1 cellular context compared by ENCODE assay signal in the genomic region with DNA sequence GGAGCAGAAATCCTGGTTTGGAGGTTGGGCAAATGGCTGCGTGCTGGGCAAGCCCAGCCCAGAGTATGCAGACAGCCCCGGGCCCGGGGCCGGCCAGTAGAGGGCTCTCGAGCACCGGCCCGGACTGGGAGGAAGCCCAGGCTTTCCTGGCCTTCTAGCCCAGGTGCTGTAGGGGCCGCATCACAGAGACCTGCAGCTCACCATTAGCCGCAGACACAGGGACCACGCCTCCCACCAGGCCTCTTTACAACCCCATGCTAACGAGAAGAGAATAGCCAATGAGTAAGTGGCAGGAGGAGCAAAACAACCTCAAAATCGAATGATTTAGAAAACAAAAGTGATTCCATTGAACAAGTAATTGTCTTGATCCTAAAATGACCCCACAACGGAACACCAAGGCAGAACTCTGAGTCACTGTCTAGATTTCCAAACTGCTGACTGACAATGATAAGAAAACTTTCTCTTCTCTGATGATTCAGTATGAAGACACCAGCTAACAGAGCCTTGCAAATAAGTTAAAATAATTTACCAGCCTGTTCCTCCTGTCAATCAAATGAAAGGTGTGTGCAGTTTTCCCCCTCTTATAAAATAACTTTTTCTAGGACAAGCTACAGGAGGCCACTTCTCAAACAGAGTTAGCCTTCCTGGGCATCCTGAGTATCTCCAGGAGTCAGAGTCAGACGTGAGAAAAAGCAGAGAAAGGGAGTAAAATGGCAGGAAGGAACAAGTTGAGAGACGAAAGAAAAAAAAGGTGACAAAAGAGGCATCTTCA.
A peak's percentile ranks its signal among the peaks of the same experiment; 100 is the strongest.
TF ChIP-seq lines count a peak whose summit lies in the region.

No MANE protein-coding gene starts in this region.

TF ChIP-seq in K562, 482 proteins besides CTCF, POLR2A, EP300 and RAD21 (continued from another document):
- TF ChIP-seq PBX2 (CRISPR knock-in tag; IDR thresholded peaks at IDR 0.05; ENCODE audit: low read depth): no peak
- TF ChIP-seq PBX2 (tag; conservative IDR thresholded peaks at IDR 0.05; ENCODE audit: low read depth): peak; percentile 62
- TF ChIP-seq, protein P1, sequence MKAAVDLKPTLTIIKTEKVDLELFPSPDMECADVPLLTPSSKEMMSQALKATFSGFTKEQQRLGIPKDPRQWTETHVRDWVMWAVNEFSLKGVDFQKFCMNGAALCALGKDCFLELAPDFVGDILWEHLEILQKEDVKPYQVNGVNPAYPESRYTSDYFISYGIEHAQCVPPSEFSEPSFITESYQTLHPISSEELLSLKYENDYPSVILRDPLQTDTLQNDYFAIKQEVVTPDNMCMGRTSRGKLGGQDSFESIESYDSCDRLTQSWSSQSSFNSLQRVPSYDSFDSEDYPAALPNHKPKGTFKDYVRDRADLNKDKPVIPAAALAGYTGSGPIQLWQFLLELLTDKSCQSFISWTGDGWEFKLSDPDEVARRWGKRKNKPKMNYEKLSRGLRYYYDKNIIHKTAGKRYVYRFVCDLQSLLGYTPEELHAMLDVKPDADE (conservative IDR thresholded peaks at IDR 0.05; ENCODE audit: control insufficient read depth, low read depth, low read length): 0 out of 2 replicates have a peak, but pooled peaks have one; percentile 33
- 0 out of 2 replicates have a peak, but pooled peaks have one; percentile 29 for TF ChIP-seq ZEB2 (IDR thresholded peaks at IDR 0.05)
- peak; percentile 48; the same call in 1 of the 2 replicates for TF ChIP-seq CC2D1A (IDR thresholded peaks at IDR 0.05)
- peak; percentile 82; the same call in 1 of the 2 replicates for TF ChIP-seq STAG1 (CRISPR knock-in tag; IDR thresholded peaks at IDR 0.05; ENCODE audit: borderline replicate concordance)
- TF ChIP-seq ETV5 (CRISPR knock-in tag; IDR thresholded peaks at IDR 0.05; ENCODE audit: low read depth): 0 out of 2 replicates have a peak, but pooled peaks have one; percentile 25
- TF ChIP-seq SOX6 (IDR thresholded peaks at IDR 0.05): peak; percentile 56
- no peak for TF ChIP-seq CBX2 (IDR thresholded peaks at IDR 0.05; ENCODE audit: insufficient read depth, low read length, poor library complexity, severe bottlenecking)
- TF ChIP-seq ATF3 (IDR thresholded peaks at IDR 0.05): 0 out of 2 replicates have a peak, but pooled peaks have one; percentile 59
- no peak for TF ChIP-seq ATF3 (CRISPR knock-in tag; conservative IDR thresholded peaks at IDR 0.05)
- TF ChIP-seq, protein P2, sequence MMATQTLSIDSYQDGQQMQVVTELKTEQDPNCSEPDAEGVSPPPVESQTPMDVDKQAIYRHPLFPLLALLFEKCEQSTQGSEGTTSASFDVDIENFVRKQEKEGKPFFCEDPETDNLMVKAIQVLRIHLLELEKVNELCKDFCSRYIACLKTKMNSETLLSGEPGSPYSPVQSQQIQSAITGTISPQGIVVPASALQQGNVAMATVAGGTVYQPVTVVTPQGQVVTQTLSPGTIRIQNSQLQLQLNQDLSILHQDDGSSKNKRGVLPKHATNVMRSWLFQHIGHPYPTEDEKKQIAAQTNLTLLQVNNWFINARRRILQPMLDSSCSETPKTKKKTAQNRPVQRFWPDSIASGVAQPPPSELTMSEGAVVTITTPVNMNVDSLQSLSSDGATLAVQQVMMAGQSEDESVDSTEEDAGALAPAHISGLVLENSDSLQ (IDR thresholded peaks at IDR 0.05): peak; percentile 90
- TF ChIP-seq SPI1 (IDR thresholded peaks at IDR 0.05; ENCODE audit: borderline replicate concordance, low read depth, low read length): 0 out of 2 replicates have a peak, but pooled peaks have one; percentile 25
- TF ChIP-seq TEAD4 (IDR thresholded peaks at IDR 0.05; ENCODE audit: low read length): peak; percentile 13; the same call in 1 of the 2 replicates
- no peak for TF ChIP-seq TEAD4 (CRISPR knock-in tag; IDR thresholded peaks at IDR 0.05; ENCODE audit: borderline replicate concordance)
- peak in 1 of 2 experiments; percentile 11; a peak in 1 of 4 replicates for TF ChIP-seq RCOR1 (IDR thresholded peaks at IDR 0.05; ENCODE audit: borderline replicate concordance in 1 of 2, low read depth in 2 of 2, low read length in 2 of 2)
- 0 out of 2 replicates have a peak, but pooled peaks have one; percentile 20 for TF ChIP-seq MTA3 (IDR thresholded peaks at IDR 0.05; ENCODE audit: borderline replicate concordance)
- 0 out of 2 replicates have a peak, but pooled peaks have one; percentile 18 for TF ChIP-seq SP1 (CRISPR knock-in tag; IDR thresholded peaks at IDR 0.05)
- TF ChIP-seq, protein P3, sequence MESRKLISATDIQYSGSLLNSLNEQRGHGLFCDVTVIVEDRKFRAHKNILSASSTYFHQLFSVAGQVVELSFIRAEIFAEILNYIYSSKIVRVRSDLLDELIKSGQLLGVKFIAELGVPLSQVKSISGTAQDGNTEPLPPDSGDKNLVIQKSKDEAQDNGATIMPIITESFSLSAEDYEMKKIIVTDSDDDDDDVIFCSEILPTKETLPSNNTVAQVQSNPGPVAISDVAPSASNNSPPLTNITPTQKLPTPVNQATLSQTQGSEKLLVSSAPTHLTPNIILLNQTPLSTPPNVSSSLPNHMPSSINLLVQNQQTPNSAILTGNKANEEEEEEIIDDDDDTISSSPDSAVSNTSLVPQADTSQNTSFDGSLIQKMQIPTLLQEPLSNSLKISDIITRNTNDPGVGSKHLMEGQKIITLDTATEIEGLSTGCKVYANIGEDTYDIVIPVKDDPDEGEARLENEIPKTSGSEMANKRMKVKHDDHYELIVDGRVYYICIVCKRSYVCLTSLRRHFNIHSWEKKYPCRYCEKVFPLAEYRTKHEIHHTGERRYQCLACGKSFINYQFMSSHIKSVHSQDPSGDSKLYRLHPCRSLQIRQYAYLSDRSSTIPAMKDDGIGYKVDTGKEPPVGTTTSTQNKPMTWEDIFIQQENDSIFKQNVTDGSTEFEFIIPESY (CRISPR knock-in tag; IDR thresholded peaks at IDR 0.05): no peak
- TF ChIP-seq HDAC6 (IDR thresholded peaks at IDR 0.05; ENCODE audit: low read depth, low read length): no peak
- TF ChIP-seq ZNF316 (IDR thresholded peaks at IDR 0.05): 0 out of 2 replicates have a peak, but pooled peaks have one; percentile 4
- TF ChIP-seq FOSL1 (tag; conservative IDR thresholded peaks at IDR 0.05): peak; percentile 97
- TF ChIP-seq NFE2L1 (tag; IDR thresholded peaks at IDR 0.05; ENCODE audit: borderline replicate concordance, low read depth): no peak
- TF ChIP-seq YY1 (IDR thresholded peaks at IDR 0.05; ENCODE audit: borderline replicate concordance in 1 of 3, control insufficient read depth in 1 of 3, extremely low read depth in 1 of 3, insufficient read depth in 3 of 3, insufficient read length in 1 of 3, insufficient replicate concordance in 2 of 3, low read depth in 1 of 3, low read length in 2 of 3): peak in 2 of 3 experiments; percentile 38 to 72
- no peak for TF ChIP-seq SRSF1 (IDR thresholded peaks at IDR 0.05; ENCODE audit: low read depth, low read length)
- no peak for TF ChIP-seq ZNF224 (CRISPR knock-in tag; IDR thresholded peaks at IDR 0.05)
- TF ChIP-seq CTBP1 (IDR thresholded peaks at IDR 0.05; ENCODE audit: borderline replicate concordance): peak; percentile 67; the same call in 1 of the 2 replicates
- TF ChIP-seq RBM39 (optimal IDR thresholded peaks at IDR 0.05; ENCODE audit: low read depth, low read length): no peak
- no peak for TF ChIP-seq BRF1 (IDR thresholded peaks at IDR 0.05; ENCODE audit: borderline replicate concordance, extremely low read depth, insufficient read length)
- TF ChIP-seq ZNF146 (CRISPR knock-in tag; IDR thresholded peaks at IDR 0.05; ENCODE audit: unreplicated experiment): no peak
- no peak; the same call in 1 of the 2 replicates for TF ChIP-seq HCFC1 (IDR thresholded peaks at IDR 0.05; ENCODE audit: low read depth, low read length)
- TF ChIP-seq XRCC5 (IDR thresholded peaks at IDR 0.05; ENCODE audit: low read depth, low read length): peak; percentile 65; the same call in 1 of the 2 replicates
- TF ChIP-seq, protein P4, sequence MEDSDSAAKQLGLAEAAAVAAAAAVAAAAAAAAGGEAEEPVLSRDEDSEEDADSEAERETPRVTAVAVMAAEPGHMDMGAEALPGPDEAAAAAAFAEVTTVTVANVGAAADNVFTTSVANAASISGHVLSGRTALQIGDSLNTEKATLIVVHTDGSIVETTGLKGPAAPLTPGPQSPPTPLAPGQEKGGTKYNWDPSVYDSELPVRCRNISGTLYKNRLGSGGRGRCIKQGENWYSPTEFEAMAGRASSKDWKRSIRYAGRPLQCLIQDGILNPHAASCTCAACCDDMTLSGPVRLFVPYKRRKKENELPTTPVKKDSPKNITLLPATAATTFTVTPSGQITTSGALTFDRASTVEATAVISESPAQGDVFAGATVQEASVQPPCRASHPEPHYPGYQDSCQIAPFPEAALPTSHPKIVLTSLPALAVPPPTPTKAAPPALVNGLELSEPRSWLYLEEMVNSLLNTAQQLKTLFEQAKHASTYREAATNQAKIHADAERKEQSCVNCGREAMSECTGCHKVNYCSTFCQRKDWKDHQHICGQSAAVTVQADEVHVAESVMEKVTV (CRISPR knock-in tag; IDR thresholded peaks at IDR 0.05): peak; percentile 50; the same call in 1 of the 2 replicates
- peak; percentile 36; the same call in 1 of the 2 replicates for TF ChIP-seq JUND (IDR thresholded peaks at IDR 0.05; ENCODE audit: borderline replicate concordance, low read depth, low read length)
- no peak; the same call in 2 of the 3 replicates for TF ChIP-seq JUND (tag; IDR thresholded peaks at IDR 0.05; ENCODE audit: borderline replicate concordance, low read depth, low read length)
- no peak for TF ChIP-seq KAT8 (IDR thresholded peaks at IDR 0.05; ENCODE audit: low read depth)
- TF ChIP-seq, protein P5, sequence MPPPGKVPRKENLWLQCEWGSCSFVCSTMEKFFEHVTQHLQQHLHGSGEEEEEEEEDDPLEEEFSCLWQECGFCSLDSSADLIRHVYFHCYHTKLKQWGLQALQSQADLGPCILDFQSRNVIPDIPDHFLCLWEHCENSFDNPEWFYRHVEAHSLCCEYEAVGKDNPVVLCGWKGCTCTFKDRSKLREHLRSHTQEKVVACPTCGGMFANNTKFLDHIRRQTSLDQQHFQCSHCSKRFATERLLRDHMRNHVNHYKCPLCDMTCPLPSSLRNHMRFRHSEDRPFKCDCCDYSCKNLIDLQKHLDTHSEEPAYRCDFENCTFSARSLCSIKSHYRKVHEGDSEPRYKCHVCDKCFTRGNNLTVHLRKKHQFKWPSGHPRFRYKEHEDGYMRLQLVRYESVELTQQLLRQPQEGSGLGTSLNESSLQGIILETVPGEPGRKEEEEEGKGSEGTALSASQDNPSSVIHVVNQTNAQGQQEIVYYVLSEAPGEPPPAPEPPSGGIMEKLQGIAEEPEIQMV (tag; conservative IDR thresholded peaks at IDR 0.05; ENCODE audit: low read depth): 0 out of 2 replicates have a peak, but pooled peaks have one; percentile 47
- TF ChIP-seq ZFP36 (IDR thresholded peaks at IDR 0.05; ENCODE audit: low read depth, low read length, partially characterized antibody): peak; percentile 24
- TF ChIP-seq KLF16 (IDR thresholded peaks at IDR 0.05): no peak
- TF ChIP-seq SMARCA4 (IDR thresholded peaks at IDR 0.05): peak; percentile 59
- peak; percentile 45 for TF ChIP-seq TCF3 (CRISPR knock-in tag; IDR thresholded peaks at IDR 0.05)
- TF ChIP-seq DPF2 (IDR thresholded peaks at IDR 0.05): peak; percentile 56
- TF ChIP-seq, protein P6, sequence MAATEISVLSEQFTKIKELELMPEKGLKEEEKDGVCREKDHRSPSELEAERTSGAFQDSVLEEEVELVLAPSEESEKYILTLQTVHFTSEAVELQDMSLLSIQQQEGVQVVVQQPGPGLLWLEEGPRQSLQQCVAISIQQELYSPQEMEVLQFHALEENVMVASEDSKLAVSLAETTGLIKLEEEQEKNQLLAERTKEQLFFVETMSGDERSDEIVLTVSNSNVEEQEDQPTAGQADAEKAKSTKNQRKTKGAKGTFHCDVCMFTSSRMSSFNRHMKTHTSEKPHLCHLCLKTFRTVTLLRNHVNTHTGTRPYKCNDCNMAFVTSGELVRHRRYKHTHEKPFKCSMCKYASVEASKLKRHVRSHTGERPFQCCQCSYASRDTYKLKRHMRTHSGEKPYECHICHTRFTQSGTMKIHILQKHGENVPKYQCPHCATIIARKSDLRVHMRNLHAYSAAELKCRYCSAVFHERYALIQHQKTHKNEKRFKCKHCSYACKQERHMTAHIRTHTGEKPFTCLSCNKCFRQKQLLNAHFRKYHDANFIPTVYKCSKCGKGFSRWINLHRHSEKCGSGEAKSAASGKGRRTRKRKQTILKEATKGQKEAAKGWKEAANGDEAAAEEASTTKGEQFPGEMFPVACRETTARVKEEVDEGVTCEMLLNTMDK (IDR thresholded peaks at IDR 0.05; ENCODE audit: borderline replicate concordance, insufficient read depth, low read depth, low read length, poor library complexity, severe bottlenecking): peak; percentile 87
- no peak for TF ChIP-seq CEBPG (CRISPR knock-in tag; IDR thresholded peaks at IDR 0.05)
- TF ChIP-seq CEBPG (tag; conservative IDR thresholded peaks at IDR 0.05 in 1 of 2, IDR thresholded peaks at IDR 0.05 in 1 of 2): 0 out of 4 replicates have a peak, but pooled peaks of 1 of the 2 experiments have one; percentile 15
- no peak for TF ChIP-seq EGR1 (conservative IDR thresholded peaks at IDR 0.05)
